Comparison of ENCODE assay signal across 10 cellular contexts in the genomic region with DNA sequence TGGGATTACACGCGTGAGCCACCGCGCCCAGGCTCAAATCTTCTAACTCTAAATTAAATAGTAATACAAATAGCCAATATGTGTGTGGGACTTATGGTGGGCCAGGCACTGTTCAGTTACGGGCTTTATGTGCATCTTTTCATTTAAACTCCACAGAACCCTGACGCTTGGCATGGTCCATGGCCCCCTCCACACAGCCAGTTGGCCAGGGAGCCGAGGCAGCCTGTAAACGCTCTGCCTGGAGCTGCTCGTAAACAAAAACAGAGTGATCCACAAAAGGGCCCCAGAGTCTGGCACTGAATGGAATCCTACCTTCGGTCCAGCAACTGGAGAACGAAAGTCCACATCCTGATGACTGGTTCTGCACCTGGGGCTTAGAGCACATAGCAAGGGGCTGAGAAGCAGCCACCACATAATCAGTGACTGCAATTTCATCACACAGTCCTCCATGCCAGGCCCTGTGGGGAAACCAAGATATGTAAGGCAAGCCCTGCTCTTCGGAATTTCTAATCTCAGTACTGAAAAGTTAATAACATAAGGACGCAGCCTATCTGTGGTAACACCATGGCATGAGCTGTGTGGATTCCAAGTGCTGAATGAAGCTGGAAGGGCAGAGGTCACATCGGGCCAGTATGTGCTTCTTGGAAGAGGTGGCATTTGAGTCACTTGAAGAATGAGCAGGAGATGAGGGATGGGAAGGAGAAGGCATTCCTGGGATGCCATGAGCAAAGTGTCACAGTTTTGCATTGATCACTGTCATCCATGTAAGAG. TPM values are rescaled to one million over a fixed set of nuclear protein-coding genes. Genes with fewer than 3 reads are reported as not detected.
DNase-seq lines count a peak whose midpoint lies in the region; ATAC-seq and TF ChIP-seq lines count a peak whose summit lies in the region.
"Had no signal": no experiment of that assay in that cellular context is flagged by ENCODE, and none has a peak within 500 bp of the region (broad histone marks: within the 10 kb centered on the region; RNA-seq: fewer than 3 reads in every experiment).

No MANE protein-coding gene starts in this region.

- WGBS in heart right ventricle, 2 donors = 70 to 78% methylated on average over 14 of the region's 14 CpGs
- WGBS in aorta, 2 donors = 59 to 70% methylated on average over 14 of the region's 14 CpGs

- H3K36me3 ChIP-seq in cardiac muscle cell (no peaks in the 10 kb centered on the region), heart right ventricle (no peaks in the 10 kb centered on the region), aorta (ENCODE audit: control insufficient read depth in 1 of 2, insufficient read depth in 2 of 2, low read length in 1 of 2) (no peaks in the 10 kb centered on the region)

- intact Hi-C loops in cardiac septum (cut with DNase I) = no loop called here
- intact Hi-C loops in heart right ventricle (cut with DNase I) = loop anchor here in 2 of 10 donors (5.0 to 10.0 kb wide), 2 partner anchors 61 to 63 kb away; no protein-coding TSS in a partner anchor
- intact Hi-C loops in aorta (cut with DNase I) = no loop called here

- peak in 1 of 2 donors; percentile 62 for DNase-seq in cardiac muscle cell (ENCODE audit: low read depth in 1 of 2, low spot score in 1 of 2)
- no peak for DNase-seq in cardiac septum (ENCODE audit: low spot score)
- DNase-seq in heart right ventricle = no peak
- DNase-seq in aorta = peak; percentile 20 to 58
- DNase-seq in activated CD8-positive, alpha-beta memory T cell treated with anti-CD3 and anti-CD28 coated beads for 24 hours = no peak
- DNase-seq: mammary epithelial cell, NCI-H1105 had no signal

- H3K27ac ChIP-seq in cardiac muscle cell = peak overlapping the region; percentile 45
- peak overlapping the region; percentile 20 to 89 (median 50) for H3K27ac ChIP-seq in heart right ventricle
- H3K27ac ChIP-seq in aorta (ENCODE audit: low read depth in 1 of 2, low read length in 2 of 2) = peak overlapping the region; percentile 4 to 71

- no peaks in the 10 kb centered on the region for H3K27me3 ChIP-seq in cardiac muscle cell
- no peaks in the 10 kb centered on the region for H3K27me3 ChIP-seq in heart right ventricle
- H3K27me3 ChIP-seq in aorta (ENCODE audit: control insufficient read depth in 1 of 2, insufficient read depth in 2 of 2, low read length in 1 of 2) = no peaks in the 10 kb centered on the region

- peak in 3 of 8 donors; percentile 11 to 30 (median 28) for ATAC-seq in heart right ventricle
- ATAC-seq in aorta (ENCODE audit: low FRiP score) = no peak
- ATAC-seq in GM19397 (IDR thresholded peaks at IDR 0.05; ENCODE audit: unreplicated experiment) = no peak

- H3K4me3 ChIP-seq in cardiac muscle cell = no peak overlapping the region
- no peak overlapping the region for H3K4me3 ChIP-seq in heart right ventricle
- no peak overlapping the region for H3K4me3 ChIP-seq in aorta (ENCODE audit: low read length in 2 of 2)

- H3K9me3 ChIP-seq in cardiac muscle cell (ENCODE audit: low read depth) (no peaks in the 10 kb centered on the region), heart right ventricle (no peaks in the 10 kb centered on the region), aorta (ENCODE audit: control insufficient read depth, low read length) (no peaks in the 10 kb centered on the region)

- peaks cover 12% of the 10 kb centered on the region for H3K4me1 ChIP-seq in cardiac muscle cell (ENCODE audit: low read depth)
- peaks cover 2 to 58% (median 19%) of the 10 kb centered on the region in 9 donors for H3K4me1 ChIP-seq in heart right ventricle
- peaks cover 0 to 4% of the 10 kb centered on the region in 2 donors for H3K4me1 ChIP-seq in aorta (ENCODE audit: control insufficient read depth in 1 of 2, insufficient read depth in 2 of 2, low read length in 2 of 2)

- TF ChIP-seq CTCF in cardiac muscle cell (IDR thresholded peaks at IDR 0.05; ENCODE audit: low read depth, low read length) (no peak), heart right ventricle (IDR thresholded peaks at IDR 0.05) (no peak)

RNA-seq across cellular contexts. Expression of a gene that starts 13.5 kb away (rescaled TPM):
- 28.8 and 44.2 TPM in 2 replicates for total RNA-seq in cardiac muscle cell
- polyA plus RNA-seq in cardiac muscle cell = 51.9 and 65.5 TPM in 2 replicates
- 28.9 TPM for total RNA-seq in cardiac septum
- 10 to 100 TPM; 22.2 to 86.5 (median 40.7) TPM for total RNA-seq in heart right ventricle
- polyA plus RNA-seq in heart right ventricle = 10 to 100 TPM; 46.6 to 71.4 TPM
- total RNA-seq in aorta = 10 to 100 TPM; 94.4 to 98.0 TPM
- polyA plus RNA-seq in aorta = 10 to 100 TPM in 1 of 2 donors, 1 to 10 TPM in 1; 8.8 to 50.4 TPM

RNA-seq across cellular contexts. Expression of a gene that starts 20.1 kb away (rescaled TPM):
- total RNA-seq in cardiac muscle cell = 3.9 TPM in 1 of 2 replicates, not detected in the other
- 4.7 and 6.2 TPM in 2 replicates for polyA plus RNA-seq in cardiac muscle cell
- 0.46 TPM for total RNA-seq in cardiac septum
- under 1 TPM in 2 of 10 donors, not detected in 8; 0.46 to 0.60 TPM for total RNA-seq in heart right ventricle
- polyA plus RNA-seq in heart right ventricle = not detected
- under 1 TPM in 1 of 2 donors, not detected in 1; 0.99 TPM for total RNA-seq in aorta
- polyA plus RNA-seq in aorta = 1 to 10 TPM in 1 of 2 donors, not detected in 1; 1.1 TPM
- total RNA-seq: bronchial epithelial cell; mammary epithelial cell; T-helper 2 cell treated with Interferon-gamma antibody and Interleukin-4, amounts not matched to agents 100 ng/mL and 5 ng/mL, for 36 hours had no signal
- polyA plus RNA-seq: mammary epithelial cell had no signal

RNA-seq across cellular contexts. Expression of a gene that starts 27.8 kb away (rescaled TPM):
- total RNA-seq in cardiac muscle cell (0.78 and 1.9 TPM in 2 replicates), cardiac septum (14.5 TPM), heart right ventricle (10 to 100 TPM in 8 of 10 donors, 1 to 10 TPM in 2; 5.8 to 26.3 (median 12.8) TPM), aorta (10 to 100 TPM; 26.3 to 57.6 TPM)
- polyA plus RNA-seq in cardiac muscle cell (1.9 and 2.9 TPM in 2 replicates), heart right ventricle (10 to 100 TPM; 24.7 to 28.2 TPM), aorta (10 to 100 TPM in 1 of 2 donors, 1 to 10 TPM in 1; 8.1 to 32.6 TPM)

RNA-seq across cellular contexts. Expression of a gene that starts 43.7 kb away (rescaled TPM):
- total RNA-seq in cardiac muscle cell = 96.5 and 101 TPM in 2 replicates
- 61.2 and 65.2 TPM in 2 replicates for polyA plus RNA-seq in cardiac muscle cell
- 145 TPM for total RNA-seq in cardiac septum
- 100 to 1,000 TPM in 8 of 10 donors, 10 to 100 TPM in 2; 76.4 to 155 (median 122) TPM for total RNA-seq in heart right ventricle
- 10 to 100 TPM; 54.3 to 77.7 TPM for polyA plus RNA-seq in heart right ventricle
- total RNA-seq in aorta = 100 to 1,000 TPM; 247 to 533 TPM
- polyA plus RNA-seq in aorta = 100 to 1,000 TPM; 146 to 200 TPM

RNA-seq across cellular contexts. Expression of a gene that starts 48.5 kb away (rescaled TPM):
- total RNA-seq in cardiac muscle cell = 34.5 and 35.7 TPM in 2 replicates
- 46.8 and 62.5 TPM in 2 replicates for polyA plus RNA-seq in cardiac muscle cell
- 30.7 TPM for total RNA-seq in cardiac septum
- 10 to 100 TPM; 25.1 to 44.4 (median 37.0) TPM for total RNA-seq in heart right ventricle
- polyA plus RNA-seq in heart right ventricle = 10 to 100 TPM; 19.1 to 27.4 TPM
- 10 to 100 TPM; 10.6 to 16.9 TPM for total RNA-seq in aorta
- 10 to 100 TPM in 1 of 2 donors, 1 to 10 TPM in 1; 8.4 to 18.6 TPM for polyA plus RNA-seq in aorta

Comparison
In these comparisons a context has a peak if more than half of its experiments do, and no peak if none do; other contexts are left out.
1. DNase-seq: peak in aorta (2 of 2); none in cardiac septum (single experiment), heart right ventricle (0 of 2) and activated CD8-positive, alpha-beta memory T cell treated with anti-CD3 and anti-CD28 coated beads for 24 hours (single experiment).
2. Peak in every context shown above with its lines, with median percentiles within 50 percentile points of each other: H3K27ac ChIP-seq.